2 cellular contexts compared by ENCODE assay signal in genomic region chr9:4768681-4769080, GRCh38.
TF ChIP-seq lines count a peak whose summit lies in the region.

No MANE protein-coding gene starts in this region.

TF ChIP-seq in HepG2, 621 proteins besides CTCF, POLR2A, EP300 and RAD21:
- no peak for TF ChIP-seq ZNF12 (CRISPR knock-in tag; IDR thresholded peaks at IDR 0.05)

TF ChIP-seq in K562, 482 proteins besides CTCF, POLR2A, EP300 and RAD21:
- TF ChIP-seq MAFF (IDR thresholded peaks at IDR 0.05; ENCODE audit: low read length): no peak
- TF ChIP-seq, protein P1, sequence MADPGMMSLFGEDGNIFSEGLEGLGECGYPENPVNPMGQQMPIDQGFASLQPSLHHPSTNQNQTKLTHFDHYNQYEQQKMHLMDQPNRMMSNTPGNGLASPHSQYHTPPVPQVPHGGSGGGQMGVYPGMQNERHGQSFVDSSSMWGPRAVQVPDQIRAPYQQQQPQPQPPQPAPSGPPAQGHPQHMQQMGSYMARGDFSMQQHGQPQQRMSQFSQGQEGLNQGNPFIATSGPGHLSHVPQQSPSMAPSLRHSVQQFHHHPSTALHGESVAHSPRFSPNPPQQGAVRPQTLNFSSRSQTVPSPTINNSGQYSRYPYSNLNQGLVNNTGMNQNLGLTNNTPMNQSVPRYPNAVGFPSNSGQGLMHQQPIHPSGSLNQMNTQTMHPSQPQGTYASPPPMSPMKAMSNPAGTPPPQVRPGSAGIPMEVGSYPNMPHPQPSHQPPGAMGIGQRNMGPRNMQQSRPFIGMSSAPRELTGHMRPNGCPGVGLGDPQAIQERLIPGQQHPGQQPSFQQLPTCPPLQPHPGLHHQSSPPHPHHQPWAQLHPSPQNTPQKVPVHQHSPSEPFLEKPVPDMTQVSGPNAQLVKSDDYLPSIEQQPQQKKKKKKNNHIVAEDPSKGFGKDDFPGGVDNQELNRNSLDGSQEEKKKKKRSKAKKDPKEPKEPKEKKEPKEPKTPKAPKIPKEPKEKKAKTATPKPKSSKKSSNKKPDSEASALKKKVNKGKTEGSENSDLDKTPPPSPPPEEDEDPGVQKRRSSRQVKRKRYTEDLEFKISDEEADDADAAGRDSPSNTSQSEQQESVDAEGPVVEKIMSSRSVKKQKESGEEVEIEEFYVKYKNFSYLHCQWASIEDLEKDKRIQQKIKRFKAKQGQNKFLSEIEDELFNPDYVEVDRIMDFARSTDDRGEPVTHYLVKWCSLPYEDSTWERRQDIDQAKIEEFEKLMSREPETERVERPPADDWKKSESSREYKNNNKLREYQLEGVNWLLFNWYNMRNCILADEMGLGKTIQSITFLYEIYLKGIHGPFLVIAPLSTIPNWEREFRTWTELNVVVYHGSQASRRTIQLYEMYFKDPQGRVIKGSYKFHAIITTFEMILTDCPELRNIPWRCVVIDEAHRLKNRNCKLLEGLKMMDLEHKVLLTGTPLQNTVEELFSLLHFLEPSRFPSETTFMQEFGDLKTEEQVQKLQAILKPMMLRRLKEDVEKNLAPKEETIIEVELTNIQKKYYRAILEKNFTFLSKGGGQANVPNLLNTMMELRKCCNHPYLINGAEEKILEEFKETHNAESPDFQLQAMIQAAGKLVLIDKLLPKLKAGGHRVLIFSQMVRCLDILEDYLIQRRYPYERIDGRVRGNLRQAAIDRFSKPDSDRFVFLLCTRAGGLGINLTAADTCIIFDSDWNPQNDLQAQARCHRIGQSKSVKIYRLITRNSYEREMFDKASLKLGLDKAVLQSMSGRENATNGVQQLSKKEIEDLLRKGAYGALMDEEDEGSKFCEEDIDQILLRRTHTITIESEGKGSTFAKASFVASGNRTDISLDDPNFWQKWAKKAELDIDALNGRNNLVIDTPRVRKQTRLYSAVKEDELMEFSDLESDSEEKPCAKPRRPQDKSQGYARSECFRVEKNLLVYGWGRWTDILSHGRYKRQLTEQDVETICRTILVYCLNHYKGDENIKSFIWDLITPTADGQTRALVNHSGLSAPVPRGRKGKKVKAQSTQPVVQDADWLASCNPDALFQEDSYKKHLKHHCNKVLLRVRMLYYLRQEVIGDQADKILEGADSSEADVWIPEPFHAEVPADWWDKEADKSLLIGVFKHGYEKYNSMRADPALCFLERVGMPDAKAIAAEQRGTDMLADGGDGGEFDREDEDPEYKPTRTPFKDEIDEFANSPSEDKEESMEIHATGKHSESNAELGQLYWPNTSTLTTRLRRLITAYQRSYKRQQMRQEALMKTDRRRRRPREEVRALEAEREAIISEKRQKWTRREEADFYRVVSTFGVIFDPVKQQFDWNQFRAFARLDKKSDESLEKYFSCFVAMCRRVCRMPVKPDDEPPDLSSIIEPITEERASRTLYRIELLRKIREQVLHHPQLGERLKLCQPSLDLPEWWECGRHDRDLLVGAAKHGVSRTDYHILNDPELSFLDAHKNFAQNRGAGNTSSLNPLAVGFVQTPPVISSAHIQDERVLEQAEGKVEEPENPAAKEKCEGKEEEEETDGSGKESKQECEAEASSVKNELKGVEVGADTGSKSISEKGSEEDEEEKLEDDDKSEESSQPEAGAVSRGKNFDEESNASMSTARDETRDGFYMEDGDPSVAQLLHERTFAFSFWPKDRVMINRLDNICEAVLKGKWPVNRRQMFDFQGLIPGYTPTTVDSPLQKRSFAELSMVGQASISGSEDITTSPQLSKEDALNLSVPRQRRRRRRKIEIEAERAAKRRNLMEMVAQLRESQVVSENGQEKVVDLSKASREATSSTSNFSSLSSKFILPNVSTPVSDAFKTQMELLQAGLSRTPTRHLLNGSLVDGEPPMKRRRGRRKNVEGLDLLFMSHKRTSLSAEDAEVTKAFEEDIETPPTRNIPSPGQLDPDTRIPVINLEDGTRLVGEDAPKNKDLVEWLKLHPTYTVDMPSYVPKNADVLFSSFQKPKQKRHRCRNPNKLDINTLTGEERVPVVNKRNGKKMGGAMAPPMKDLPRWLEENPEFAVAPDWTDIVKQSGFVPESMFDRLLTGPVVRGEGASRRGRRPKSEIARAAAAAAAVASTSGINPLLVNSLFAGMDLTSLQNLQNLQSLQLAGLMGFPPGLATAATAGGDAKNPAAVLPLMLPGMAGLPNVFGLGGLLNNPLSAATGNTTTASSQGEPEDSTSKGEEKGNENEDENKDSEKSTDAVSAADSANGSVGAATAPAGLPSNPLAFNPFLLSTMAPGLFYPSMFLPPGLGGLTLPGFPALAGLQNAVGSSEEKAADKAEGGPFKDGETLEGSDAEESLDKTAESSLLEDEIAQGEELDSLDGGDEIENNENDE (IDR thresholded peaks at IDR 0.05; ENCODE audit: low read depth, low read length): no peak
- no peak for TF ChIP-seq NUFIP1 (IDR thresholded peaks at IDR 0.05; ENCODE audit: partially characterized antibody)
- no peak for TF ChIP-seq POLR2B (IDR thresholded peaks at IDR 0.05; ENCODE audit: low read depth, partially characterized antibody)
- TF ChIP-seq ILF3 (IDR thresholded peaks at IDR 0.05; ENCODE audit: borderline replicate concordance): no peak
- TF ChIP-seq ZNF124 (CRISPR knock-in tag; IDR thresholded peaks at IDR 0.05): no peak
- no peak for TF ChIP-seq ELF4 (CRISPR knock-in tag; IDR thresholded peaks at IDR 0.05)
- no peak for TF ChIP-seq NFE2 (IDR thresholded peaks at IDR 0.05; ENCODE audit: low read depth)
- no peak for TF ChIP-seq ADNP (tag; IDR thresholded peaks at IDR 0.05)
- no peak for TF ChIP-seq MLX (CRISPR knock-in tag; conservative IDR thresholded peaks at IDR 0.05)
- no peak for TF ChIP-seq PRMT5 (CRISPR knock-in tag; IDR thresholded peaks at IDR 0.05)
- no peak for TF ChIP-seq ZBTB9 (CRISPR knock-in tag; IDR thresholded peaks at IDR 0.05)
- TF ChIP-seq HCFC1 (IDR thresholded peaks at IDR 0.05; ENCODE audit: low read depth, low read length): no peak
- no peak for TF ChIP-seq DPF2 (IDR thresholded peaks at IDR 0.05)
- no peak for TF ChIP-seq POLR2H (tag; IDR thresholded peaks at IDR 0.05; ENCODE audit: low read depth)
- no peak for TF ChIP-seq PHF8 (IDR thresholded peaks at IDR 0.05; ENCODE audit: borderline replicate concordance, low read length)
- TF ChIP-seq IRF1 (CRISPR knock-in tag; IDR thresholded peaks at IDR 0.05; ENCODE audit: borderline replicate concordance): no peak
